ENCODE assay signal across 1 cellular context in the genomic region with DNA sequence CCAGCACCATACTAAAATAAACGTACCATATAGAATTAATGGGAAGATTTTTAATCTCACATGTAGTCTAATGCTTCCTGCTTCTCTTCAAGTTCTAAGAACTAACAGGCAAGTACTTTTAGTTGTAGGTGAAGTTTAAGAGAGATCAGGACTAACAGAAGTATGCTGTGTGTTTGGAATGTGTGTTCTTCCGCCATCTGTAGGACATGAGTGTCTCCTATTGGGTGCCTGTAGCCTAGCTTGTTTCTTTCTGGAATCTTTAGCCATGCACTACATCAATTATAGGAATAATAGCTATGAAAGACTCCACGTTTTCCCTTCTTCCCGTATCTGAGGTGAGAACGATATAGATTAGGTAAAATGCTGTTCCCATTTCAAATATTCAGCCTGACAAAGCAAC.
TF ChIP-seq lines count a peak whose summit lies in the region.

No MANE protein-coding gene starts in this region.

TF ChIP-seq in SK-N-SH treated with all-trans-retinoic acid at 6 μM for 48 hours, 23 proteins besides CTCF, POLR2A, EP300 and RAD21 (continued from another document):
- TF ChIP-seq, protein P1, sequence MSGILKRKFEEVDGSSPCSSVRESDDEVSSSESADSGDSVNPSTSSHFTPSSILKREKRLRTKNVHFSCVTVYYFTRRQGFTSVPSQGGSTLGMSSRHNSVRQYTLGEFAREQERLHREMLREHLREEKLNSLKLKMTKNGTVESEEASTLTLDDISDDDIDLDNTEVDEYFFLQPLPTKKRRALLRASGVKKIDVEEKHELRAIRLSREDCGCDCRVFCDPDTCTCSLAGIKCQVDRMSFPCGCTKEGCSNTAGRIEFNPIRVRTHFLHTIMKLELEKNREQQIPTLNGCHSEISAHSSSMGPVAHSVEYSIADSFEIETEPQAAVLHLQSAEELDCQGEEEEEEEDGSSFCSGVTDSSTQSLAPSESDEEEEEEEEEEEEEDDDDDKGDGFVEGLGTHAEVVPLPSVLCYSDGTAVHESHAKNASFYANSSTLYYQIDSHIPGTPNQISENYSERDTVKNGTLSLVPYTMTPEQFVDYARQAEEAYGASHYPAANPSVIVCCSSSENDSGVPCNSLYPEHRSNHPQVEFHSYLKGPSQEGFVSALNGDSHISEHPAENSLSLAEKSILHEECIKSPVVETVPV (CRISPR knock-in tag; IDR thresholded peaks at IDR 0.05): no peak
- TF ChIP-seq, protein P2, sequence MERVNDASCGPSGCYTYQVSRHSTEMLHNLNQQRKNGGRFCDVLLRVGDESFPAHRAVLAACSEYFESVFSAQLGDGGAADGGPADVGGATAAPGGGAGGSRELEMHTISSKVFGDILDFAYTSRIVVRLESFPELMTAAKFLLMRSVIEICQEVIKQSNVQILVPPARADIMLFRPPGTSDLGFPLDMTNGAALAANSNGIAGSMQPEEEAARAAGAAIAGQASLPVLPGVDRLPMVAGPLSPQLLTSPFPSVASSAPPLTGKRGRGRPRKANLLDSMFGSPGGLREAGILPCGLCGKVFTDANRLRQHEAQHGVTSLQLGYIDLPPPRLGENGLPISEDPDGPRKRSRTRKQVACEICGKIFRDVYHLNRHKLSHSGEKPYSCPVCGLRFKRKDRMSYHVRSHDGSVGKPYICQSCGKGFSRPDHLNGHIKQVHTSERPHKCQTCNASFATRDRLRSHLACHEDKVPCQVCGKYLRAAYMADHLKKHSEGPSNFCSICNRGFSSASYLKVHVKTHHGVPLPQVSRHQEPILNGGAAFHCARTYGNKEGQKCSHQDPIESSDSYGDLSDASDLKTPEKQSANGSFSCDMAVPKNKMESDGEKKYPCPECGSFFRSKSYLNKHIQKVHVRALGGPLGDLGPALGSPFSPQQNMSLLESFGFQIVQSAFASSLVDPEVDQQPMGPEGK (CRISPR knock-in tag; IDR thresholded peaks at IDR 0.05; ENCODE audit: borderline replicate concordance): no peak
- TF ChIP-seq RARB (CRISPR knock-in tag; IDR thresholded peaks at IDR 0.05) (no peak), BACH2 (CRISPR knock-in tag; IDR thresholded peaks at IDR 0.05; ENCODE audit: borderline replicate concordance) (no peak), ZFP30 (CRISPR knock-in tag; IDR thresholded peaks at IDR 0.05) (no peak), TOX (CRISPR knock-in tag; IDR thresholded peaks at IDR 0.05; ENCODE audit: borderline replicate concordance) (no peak), ZNF8 (CRISPR knock-in tag; IDR thresholded peaks at IDR 0.05) (no peak), ZC3H10 (CRISPR knock-in tag; IDR thresholded peaks at IDR 0.05) (no peak), SNAI2 (CRISPR knock-in tag; IDR thresholded peaks at IDR 0.05) (no peak), TCF4 (CRISPR knock-in tag; IDR thresholded peaks at IDR 0.05; ENCODE audit: borderline replicate concordance) (no peak), ISL1 (CRISPR knock-in tag; IDR thresholded peaks at IDR 0.05) (no peak), CSDC2 (CRISPR knock-in tag; IDR thresholded peaks at IDR 0.05) (no peak), ARNTL (CRISPR knock-in tag; IDR thresholded peaks at IDR 0.05; ENCODE audit: borderline replicate concordance, low read depth) (no peak), PPARA (CRISPR knock-in tag; IDR thresholded peaks at IDR 0.05; ENCODE audit: borderline replicate concordance) (no peak), OSR1 (CRISPR knock-in tag; IDR thresholded peaks at IDR 0.05) (no peak)
- TF ChIP-seq, protein P3, sequence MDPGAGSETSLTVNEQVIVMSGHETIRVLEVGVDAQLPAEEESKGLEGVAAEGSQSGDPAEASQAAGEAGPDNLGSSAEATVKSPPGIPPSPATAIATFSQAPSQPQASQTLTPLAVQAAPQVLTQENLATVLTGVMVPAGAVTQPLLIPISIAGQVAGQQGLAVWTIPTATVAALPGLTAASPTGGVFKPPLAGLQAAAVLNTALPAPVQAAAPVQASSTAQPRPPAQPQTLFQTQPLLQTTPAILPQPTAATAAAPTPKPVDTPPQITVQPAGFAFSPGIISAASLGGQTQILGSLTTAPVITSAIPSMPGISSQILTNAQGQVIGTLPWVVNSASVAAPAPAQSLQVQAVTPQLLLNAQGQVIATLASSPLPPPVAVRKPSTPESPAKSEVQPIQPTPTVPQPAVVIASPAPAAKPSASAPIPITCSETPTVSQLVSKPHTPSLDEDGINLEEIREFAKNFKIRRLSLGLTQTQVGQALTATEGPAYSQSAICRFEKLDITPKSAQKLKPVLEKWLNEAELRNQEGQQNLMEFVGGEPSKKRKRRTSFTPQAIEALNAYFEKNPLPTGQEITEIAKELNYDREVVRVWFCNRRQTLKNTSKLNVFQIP (CRISPR knock-in tag; IDR thresholded peaks at IDR 0.05; ENCODE audit: borderline replicate concordance, low read depth): no peak
- TF ChIP-seq, protein P4, sequence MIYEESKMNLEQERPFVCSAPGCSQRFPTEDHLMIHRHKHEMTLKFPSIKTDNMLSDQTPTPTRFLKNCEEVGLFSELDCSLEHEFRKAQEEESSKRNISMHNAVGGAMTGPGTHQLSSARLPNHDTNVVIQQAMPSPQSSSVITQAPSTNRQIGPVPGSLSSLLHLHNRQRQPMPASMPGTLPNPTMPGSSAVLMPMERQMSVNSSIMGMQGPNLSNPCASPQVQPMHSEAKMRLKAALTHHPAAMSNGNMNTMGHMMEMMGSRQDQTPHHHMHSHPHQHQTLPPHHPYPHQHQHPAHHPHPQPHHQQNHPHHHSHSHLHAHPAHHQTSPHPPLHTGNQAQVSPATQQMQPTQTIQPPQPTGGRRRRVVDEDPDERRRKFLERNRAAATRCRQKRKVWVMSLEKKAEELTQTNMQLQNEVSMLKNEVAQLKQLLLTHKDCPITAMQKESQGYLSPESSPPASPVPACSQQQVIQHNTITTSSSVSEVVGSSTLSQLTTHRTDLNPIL (CRISPR knock-in tag; IDR thresholded peaks at IDR 0.05; ENCODE audit: low read depth): no peak
